Comparison of ENCODE assay signal across 1 cellular context in the genomic region with DNA sequence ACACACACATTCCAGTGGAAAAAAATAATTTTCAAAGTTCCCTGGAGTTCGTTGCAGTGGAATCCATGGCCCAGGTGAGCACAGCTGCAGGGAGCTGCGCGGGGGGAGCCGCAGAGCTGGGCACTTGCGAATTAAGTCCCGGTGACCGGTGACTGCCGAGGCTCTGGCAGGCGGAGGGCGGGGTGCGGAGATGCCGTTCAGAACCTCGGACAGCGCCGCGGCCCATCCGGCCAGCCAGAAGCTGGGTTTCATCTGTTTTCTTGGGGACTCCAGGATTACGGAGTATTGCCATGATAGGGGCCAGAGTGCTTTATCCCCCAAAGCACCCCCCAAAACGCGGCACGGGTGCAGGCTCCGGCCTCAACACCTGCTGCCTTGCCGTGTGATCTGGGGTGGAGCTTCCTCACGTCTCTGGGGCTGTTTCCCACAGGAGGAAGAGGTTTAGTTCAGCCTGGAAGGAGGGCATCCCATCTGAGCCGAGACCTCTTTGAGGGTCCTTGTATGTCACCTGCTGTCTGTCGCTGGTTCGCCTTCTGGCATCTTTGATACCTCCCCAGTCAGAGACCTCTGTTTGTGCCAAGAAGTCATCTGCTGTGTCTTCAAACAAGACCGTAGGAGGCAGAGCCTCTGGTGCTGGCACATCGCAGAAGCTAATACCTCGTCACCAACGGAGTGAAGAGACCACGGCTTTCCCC.
TF ChIP-seq lines count a peak whose summit lies in the region.

No MANE protein-coding gene starts in this region.

TF ChIP-seq in HepG2, 621 proteins besides CTCF, POLR2A, EP300 and RAD21 (continued from another document and continues in another):
- TF ChIP-seq, protein P1, sequence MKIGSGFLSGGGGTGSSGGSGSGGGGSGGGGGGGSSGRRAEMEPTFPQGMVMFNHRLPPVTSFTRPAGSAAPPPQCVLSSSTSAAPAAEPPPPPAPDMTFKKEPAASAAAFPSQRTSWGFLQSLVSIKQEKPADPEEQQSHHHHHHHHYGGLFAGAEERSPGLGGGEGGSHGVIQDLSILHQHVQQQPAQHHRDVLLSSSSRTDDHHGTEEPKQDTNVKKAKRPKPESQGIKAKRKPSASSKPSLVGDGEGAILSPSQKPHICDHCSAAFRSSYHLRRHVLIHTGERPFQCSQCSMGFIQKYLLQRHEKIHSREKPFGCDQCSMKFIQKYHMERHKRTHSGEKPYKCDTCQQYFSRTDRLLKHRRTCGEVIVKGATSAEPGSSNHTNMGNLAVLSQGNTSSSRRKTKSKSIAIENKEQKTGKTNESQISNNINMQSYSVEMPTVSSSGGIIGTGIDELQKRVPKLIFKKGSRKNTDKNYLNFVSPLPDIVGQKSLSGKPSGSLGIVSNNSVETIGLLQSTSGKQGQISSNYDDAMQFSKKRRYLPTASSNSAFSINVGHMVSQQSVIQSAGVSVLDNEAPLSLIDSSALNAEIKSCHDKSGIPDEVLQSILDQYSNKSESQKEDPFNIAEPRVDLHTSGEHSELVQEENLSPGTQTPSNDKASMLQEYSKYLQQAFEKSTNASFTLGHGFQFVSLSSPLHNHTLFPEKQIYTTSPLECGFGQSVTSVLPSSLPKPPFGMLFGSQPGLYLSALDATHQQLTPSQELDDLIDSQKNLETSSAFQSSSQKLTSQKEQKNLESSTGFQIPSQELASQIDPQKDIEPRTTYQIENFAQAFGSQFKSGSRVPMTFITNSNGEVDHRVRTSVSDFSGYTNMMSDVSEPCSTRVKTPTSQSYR (CRISPR knock-in tag; IDR thresholded peaks at IDR 0.05; ENCODE audit: borderline replicate concordance): peak; percentile 43; the same call in 1 of the 2 replicates
- TF ChIP-seq GLMP (CRISPR knock-in tag; IDR thresholded peaks at IDR 0.05; ENCODE audit: borderline replicate concordance) (no peak), ZNF670 (CRISPR knock-in tag; IDR thresholded peaks at IDR 0.05; ENCODE audit: borderline replicate concordance) (no peak), ZNF687 (CRISPR knock-in tag; IDR thresholded peaks at IDR 0.05) (peak; percentile 56), SNAI1 (CRISPR knock-in tag; IDR thresholded peaks at IDR 0.05; ENCODE audit: borderline replicate concordance) (peak; percentile 84), ZSCAN20 (CRISPR knock-in tag; IDR thresholded peaks at IDR 0.05; ENCODE audit: borderline replicate concordance) (peak; percentile 85; the same call in 1 of the 2 replicates), YEATS2 (CRISPR knock-in tag; IDR thresholded peaks at IDR 0.05; ENCODE audit: borderline replicate concordance) (peak; percentile 31; the same call in 1 of the 2 replicates), GTF2F1 (IDR thresholded peaks at IDR 0.05; ENCODE audit: low read length) (no peak), PAXIP1 (CRISPR knock-in tag; conservative IDR thresholded peaks at IDR 0.05) (no peak), ZNF337 (CRISPR knock-in tag; IDR thresholded peaks at IDR 0.05; ENCODE audit: borderline replicate concordance, low read depth) (no peak), MTF2 (CRISPR knock-in tag; IDR thresholded peaks at IDR 0.05; ENCODE audit: borderline replicate concordance) (no peak; the same call in 1 of the 2 replicates), ZNF619 (CRISPR knock-in tag; IDR thresholded peaks at IDR 0.05) (no peak), ZC3H13 (CRISPR knock-in tag; IDR thresholded peaks at IDR 0.05) (no peak), ZNF430 (CRISPR knock-in tag; IDR thresholded peaks at IDR 0.05) (peak; percentile 92; the same call in 1 of the 2 replicates), JARID2 (CRISPR knock-in tag; IDR thresholded peaks at IDR 0.05; ENCODE audit: insufficient replicate concordance) (no peak), ZNF530 (CRISPR knock-in tag; IDR thresholded peaks at IDR 0.05; ENCODE audit: low read depth) (0 out of 2 replicates have a peak, but pooled peaks have one; percentile 75), ELF4 (CRISPR knock-in tag; IDR thresholded peaks at IDR 0.05; ENCODE audit: borderline replicate concordance) (no peak), ADNP (CRISPR knock-in tag; IDR thresholded peaks at IDR 0.05) (no peak), ZNF607 (CRISPR knock-in tag; IDR thresholded peaks at IDR 0.05; ENCODE audit: borderline replicate concordance) (peak; percentile 90), IKZF5 (CRISPR knock-in tag; IDR thresholded peaks at IDR 0.05) (peak; percentile 70; the same call in 1 of the 2 replicates), WIZ (CRISPR knock-in tag; IDR thresholded peaks at IDR 0.05) (peak; percentile 82), ZNF138 (CRISPR knock-in tag; IDR thresholded peaks at IDR 0.05; ENCODE audit: low read depth) (peak; percentile 79; the same call in 1 of the 2 replicates)
- TF ChIP-seq, protein P2, sequence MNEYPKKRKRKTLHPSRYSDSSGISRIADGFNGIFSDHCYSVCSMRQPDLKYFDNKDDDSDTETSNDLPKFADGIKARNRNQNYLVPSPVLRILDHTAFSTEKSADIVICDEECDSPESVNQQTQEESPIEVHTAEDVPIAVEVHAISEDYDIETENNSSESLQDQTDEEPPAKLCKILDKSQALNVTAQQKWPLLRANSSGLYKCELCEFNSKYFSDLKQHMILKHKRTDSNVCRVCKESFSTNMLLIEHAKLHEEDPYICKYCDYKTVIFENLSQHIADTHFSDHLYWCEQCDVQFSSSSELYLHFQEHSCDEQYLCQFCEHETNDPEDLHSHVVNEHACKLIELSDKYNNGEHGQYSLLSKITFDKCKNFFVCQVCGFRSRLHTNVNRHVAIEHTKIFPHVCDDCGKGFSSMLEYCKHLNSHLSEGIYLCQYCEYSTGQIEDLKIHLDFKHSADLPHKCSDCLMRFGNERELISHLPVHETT (CRISPR knock-in tag; conservative IDR thresholded peaks at IDR 0.05): peak; percentile 74; the same call in 1 of the 2 replicates
- TF ChIP-seq, protein P3, sequence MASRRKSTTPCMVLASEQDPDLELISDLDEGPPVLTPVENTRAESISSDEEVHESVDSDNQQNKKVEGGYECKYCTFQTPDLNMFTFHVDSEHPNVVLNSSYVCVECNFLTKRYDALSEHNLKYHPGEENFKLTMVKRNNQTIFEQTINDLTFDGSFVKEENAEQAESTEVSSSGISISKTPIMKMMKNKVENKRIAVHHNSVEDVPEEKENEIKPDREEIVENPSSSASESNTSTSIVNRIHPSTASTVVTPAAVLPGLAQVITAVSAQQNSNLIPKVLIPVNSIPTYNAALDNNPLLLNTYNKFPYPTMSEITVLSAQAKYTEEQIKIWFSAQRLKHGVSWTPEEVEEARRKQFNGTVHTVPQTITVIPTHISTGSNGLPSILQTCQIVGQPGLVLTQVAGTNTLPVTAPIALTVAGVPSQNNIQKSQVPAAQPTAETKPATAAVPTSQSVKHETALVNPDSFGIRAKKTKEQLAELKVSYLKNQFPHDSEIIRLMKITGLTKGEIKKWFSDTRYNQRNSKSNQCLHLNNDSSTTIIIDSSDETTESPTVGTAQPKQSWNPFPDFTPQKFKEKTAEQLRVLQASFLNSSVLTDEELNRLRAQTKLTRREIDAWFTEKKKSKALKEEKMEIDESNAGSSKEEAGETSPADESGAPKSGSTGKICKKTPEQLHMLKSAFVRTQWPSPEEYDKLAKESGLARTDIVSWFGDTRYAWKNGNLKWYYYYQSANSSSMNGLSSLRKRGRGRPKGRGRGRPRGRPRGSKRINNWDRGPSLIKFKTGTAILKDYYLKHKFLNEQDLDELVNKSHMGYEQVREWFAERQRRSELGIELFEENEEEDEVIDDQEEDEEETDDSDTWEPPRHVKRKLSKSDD (CRISPR knock-in tag; IDR thresholded peaks at IDR 0.05; ENCODE audit: low read depth): 0 out of 2 replicates have a peak, but pooled peaks have one; percentile 35
- TF ChIP-seq, protein P4, sequence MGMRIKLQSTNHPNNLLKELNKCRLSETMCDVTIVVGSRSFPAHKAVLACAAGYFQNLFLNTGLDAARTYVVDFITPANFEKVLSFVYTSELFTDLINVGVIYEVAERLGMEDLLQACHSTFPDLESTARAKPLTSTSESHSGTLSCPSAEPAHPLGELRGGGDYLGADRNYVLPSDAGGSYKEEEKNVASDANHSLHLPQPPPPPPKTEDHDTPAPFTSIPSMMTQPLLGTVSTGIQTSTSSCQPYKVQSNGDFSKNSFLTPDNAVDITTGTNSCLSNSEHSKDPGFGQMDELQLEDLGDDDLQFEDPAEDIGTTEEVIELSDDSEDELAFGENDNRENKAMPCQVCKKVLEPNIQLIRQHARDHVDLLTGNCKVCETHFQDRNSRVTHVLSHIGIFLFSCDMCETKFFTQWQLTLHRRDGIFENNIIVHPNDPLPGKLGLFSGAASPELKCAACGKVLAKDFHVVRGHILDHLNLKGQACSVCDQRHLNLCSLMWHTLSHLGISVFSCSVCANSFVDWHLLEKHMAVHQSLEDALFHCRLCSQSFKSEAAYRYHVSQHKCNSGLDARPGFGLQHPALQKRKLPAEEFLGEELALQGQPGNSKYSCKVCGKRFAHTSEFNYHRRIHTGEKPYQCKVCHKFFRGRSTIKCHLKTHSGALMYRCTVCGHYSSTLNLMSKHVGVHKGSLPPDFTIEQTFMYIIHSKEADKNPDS (CRISPR knock-in tag; IDR thresholded peaks at IDR 0.05): no peak
